ENCODE assay signal across 7 cellular contexts in genomic region chr15:21272176-21272982, GRCh38.
DNase-seq lines count a peak whose midpoint lies in the region; ATAC-seq and TF ChIP-seq lines count a peak whose summit lies in the region.
"Not testable (repeated sequence)": the region's sequence is repeated elsewhere in the genome, so short reads cannot be mapped to it uniquely, and the experiment has no call there.

No MANE protein-coding gene starts in this region.

- ATAC-seq in GM18861 (IDR thresholded peaks at IDR 0.05; ENCODE audit: unreplicated experiment), result peak; percentile 36
- ATAC-seq in GM21717 (IDR thresholded peaks at IDR 0.05; ENCODE audit: unreplicated experiment), result peak; percentile 77
- ATAC-seq in HG03039 (IDR thresholded peaks at IDR 0.05; ENCODE audit: unreplicated experiment), result peak; percentile 61

- TF ChIP-seq CTCF in SK-N-SH (IDR thresholded peaks at IDR 0.05); epithelial cell of esophagus (IDR thresholded peaks at IDR 0.05; ENCODE audit: insufficient read depth, low read depth, low read length, missing control alignments): not testable (repeated sequence)

- H3K4me2 ChIP-seq in SK-N-SH, result peak overlapping the region; percentile 28

- 1% methylated on average over 3 of the region's 3 CpGs for WGBS in SK-N-SH (ENCODE audit: low lambda C conversion rate)

- not testable (repeated sequence) for H3K4me1 ChIP-seq in SK-N-SH (ENCODE audit: control insufficient read depth in 1 of 2, insufficient read depth in 2 of 2, low read depth in 1 of 2, low read length in 1 of 2)

- CTCF ChIA-PET in SK-N-SH (lab: Yijun Ruan, JAX), result interaction anchor here (1.5 to 5.4 kb wide), 2 partner anchors 12 to 26 kb away, joined by 3 to 28 read pairs; no protein-coding TSS in a partner anchor

- H2AFZ ChIP-seq in SK-N-SH (ENCODE audit: low read depth), result not testable (repeated sequence)

- H3K4me3 ChIP-seq in SK-N-SH (ENCODE audit: low read depth in 2 of 2, low read length in 1 of 2); epithelial cell of esophagus (ENCODE audit: low read length): not testable (repeated sequence)

- H3K36me3 ChIP-seq in SK-N-SH (replicated peaks in 1 of 2; ENCODE audit: control insufficient read depth in 1 of 2, insufficient read depth in 2 of 2, low read length in 1 of 2), result not testable (repeated sequence)

- DNase-seq in HS-5 (ENCODE audit: low read depth) (peak; percentile 47), epithelial cell of esophagus (ENCODE audit: low read depth) (peak; percentile 38), medulla oblongata (ENCODE audit: extremely low spot score) (peak; percentile 56)
- not testable (repeated sequence) for DNase-seq in SK-N-SH

- POLR2A ChIA-PET in SK-N-SH (lab: Yijun Ruan, JAX), result not testable (repeated sequence)

- not testable (repeated sequence) for TF ChIP-seq EP300 in SK-N-SH (IDR thresholded peaks at IDR 0.05; ENCODE audit: borderline replicate concordance in 1 of 2, low read depth in 1 of 2, low read length in 1 of 2)

- not testable (repeated sequence) for H3F3A ChIP-seq in SK-N-SH (replicated peaks; ENCODE audit: insufficient read depth)

- H4K20me1 ChIP-seq in SK-N-SH (ENCODE audit: insufficient read depth), result not testable (repeated sequence)

- not testable (repeated sequence) for H3K9me2 ChIP-seq in SK-N-SH

- not testable (repeated sequence) for H3K27me3 ChIP-seq in SK-N-SH (ENCODE audit: insufficient read depth)

- not testable (repeated sequence) for TF ChIP-seq RAD21 in SK-N-SH (IDR thresholded peaks at IDR 0.05; ENCODE audit: low read length)

- H3K79me2 ChIP-seq in SK-N-SH (ENCODE audit: insufficient read depth), result not testable (repeated sequence)

- not testable (repeated sequence) for H3K9ac ChIP-seq in SK-N-SH

- not testable (repeated sequence) for H3K9me3 ChIP-seq in SK-N-SH

- peak overlapping the region in 1 of 2 experiments; percentile 16; a peak in 1 of 4 replicates for H3K27ac ChIP-seq in SK-N-SH (ENCODE audit: low read depth in 2 of 2, low read length in 1 of 2)
